Comparison of ENCODE assay signal across 8 cellular contexts in the genomic region with DNA sequence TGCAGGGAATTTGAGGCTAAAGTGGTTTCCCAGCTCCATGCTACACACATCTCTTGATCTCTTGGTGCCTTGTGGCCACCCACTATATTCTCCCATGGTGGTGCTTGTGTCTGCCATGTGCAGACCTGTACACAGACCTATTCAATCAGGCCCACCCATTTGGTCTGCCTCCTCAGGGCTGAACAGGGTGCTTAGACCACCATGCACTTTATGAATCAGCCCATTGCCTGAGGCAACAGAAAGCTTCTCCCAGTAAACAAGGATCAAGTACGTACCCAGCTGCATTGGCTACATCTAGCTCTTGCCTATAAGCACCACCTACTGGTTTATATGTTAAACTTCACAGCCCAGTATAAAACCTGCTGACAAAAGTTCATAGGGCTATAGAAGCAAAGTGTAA.
DNase-seq lines count a peak whose midpoint lies in the region; ATAC-seq and TF ChIP-seq lines count a peak whose summit lies in the region.

No MANE protein-coding gene starts in this region.

- TF ChIP-seq CTCF in retinal pigment epithelial cell (conservative IDR thresholded peaks at IDR 0.05; ENCODE audit: low read depth, low read length) = peak; percentile 62

- no peak overlapping the region for H3K4me3 ChIP-seq in retinal pigment epithelial cell (ENCODE audit: low read length)

- ATAC-seq in esophagus mucosa (peak; percentile 46), GM21825 (IDR thresholded peaks at IDR 0.05; ENCODE audit: unreplicated experiment) (no peak)

- DNase-seq in H4 (ENCODE audit: low spot score) = peak; percentile 87
- DNase-seq in NCI-H524 (lab: John Stamatoyannopoulos, UW) = peak; percentile 6 to 63
- peak; percentile 19 for DNase-seq in retinal pigment epithelial cell (ENCODE audit: low read depth)
- no peak for DNase-seq in NCI-H2029 (lab: John Stamatoyannopoulos, UW)
- no peak for DNase-seq in DMS79 treated with DMSO at 0.1 percent for 48 hours (lab: John Stamatoyannopoulos, UW)
- DNase-seq in NCI-H2107 (lab: John Stamatoyannopoulos, UW) = no peak

Comparison
In these comparisons a context has a peak if more than half of its experiments do, and no peak if none do; other contexts are left out.
1. DNase-seq: peak in H4 (single experiment), NCI-H524 (2 of 2) and retinal pigment epithelial cell (single experiment); none in NCI-H2029 (single experiment), DMS79 treated with DMSO at 0.1 percent for 48 hours (single experiment) and NCI-H2107 (single experiment).